ENCODE assay signal across 8 cellular contexts in genomic region chr11:11265994-11266606, GRCh38.
DNase-seq lines count a peak whose midpoint lies in the region; ATAC-seq and TF ChIP-seq lines count a peak whose summit lies in the region.

No MANE protein-coding gene starts in this region.

- POLR2A ChIA-PET in activated CD4-positive, alpha-beta T cell treated with anti-CD3 and anti-CD28 coated beads, Interleukin-2, amount 10 ng/mL, durations not matched to agents 7 days and 5 days (lab: Charles Lee): no interaction called here

- no peaks in the 10 kb centered on the region for H3K9me3 ChIP-seq in uterus

- intact Hi-C loops in uterus (cut with DNase I; ENCODE audit: low total_unique reads): no loop called here

- no peak overlapping the region for H3K4me3 ChIP-seq in uterus

- no peaks in the 10 kb centered on the region for H3K4me1 ChIP-seq in uterus

- ATAC-seq in GM21423 (IDR thresholded peaks at IDR 0.05; ENCODE audit: unreplicated experiment): peak; percentile 45
- ATAC-seq in effector memory CD8-positive, alpha-beta T cell (replicated peaks): peak; percentile 52
- no peak for ATAC-seq in HG03139 (IDR thresholded peaks at IDR 0.05; ENCODE audit: unreplicated experiment)

- no peak overlapping the region for H3K4me3 Mint-ChIP-seq in activated CD4-positive, alpha-beta T cell treated with anti-CD3 and anti-CD28 coated beads, Interleukin-2, amount 10 ng/mL, durations not matched to agents 7 days and 5 days
- H3K4me3 Mint-ChIP-seq in effector memory CD8-positive, alpha-beta T cell: no peak overlapping the region
- H3K4me3 Mint-ChIP-seq in nephron progenitor cell: no peak overlapping the region

- H3K27me3 Mint-ChIP-seq in activated CD4-positive, alpha-beta T cell treated with anti-CD3 and anti-CD28 coated beads, Interleukin-2, amount 10 ng/mL, durations not matched to agents 7 days and 5 days: no peaks in the 10 kb centered on the region
- peaks cover 24 to 60% of the 10 kb centered on the region in 2 donors for H3K27me3 Mint-ChIP-seq in effector memory CD8-positive, alpha-beta T cell
- H3K27me3 Mint-ChIP-seq in nephron progenitor cell (ENCODE audit: low read depth, poor library complexity): peaks cover 10% of the 10 kb centered on the region

- no peaks in the 10 kb centered on the region for H3K27me3 ChIP-seq in uterus

- peak; percentile 17 for DNase-seq in CMK (ENCODE audit: low read depth)
- DNase-seq in NCI-H146 (lab: John Stamatoyannopoulos, UW): peak; percentile 46
- peak; percentile 68 for DNase-seq in activated CD4-positive, alpha-beta T cell treated with anti-CD3 and anti-CD28 coated beads, Interleukin-2, amount 10 ng/mL, durations not matched to agents 7 days and 5 days
- peak; percentile 38 to 49 (median 39) for DNase-seq in effector memory CD8-positive, alpha-beta T cell
- peak; percentile 67 for DNase-seq in nephron progenitor cell
- peak in 1 of 2 donors; percentile 44 for DNase-seq in uterus

- H3K27ac Mint-ChIP-seq in activated CD4-positive, alpha-beta T cell treated with anti-CD3 and anti-CD28 coated beads, Interleukin-2, amount 10 ng/mL, durations not matched to agents 7 days and 5 days: no peak overlapping the region
- H3K27ac Mint-ChIP-seq in effector memory CD8-positive, alpha-beta T cell: no peak overlapping the region
- H3K27ac Mint-ChIP-seq in nephron progenitor cell: no peak overlapping the region

- no peaks in the 10 kb centered on the region for H3K9me3 Mint-ChIP-seq in activated CD4-positive, alpha-beta T cell treated with anti-CD3 and anti-CD28 coated beads, Interleukin-2, amount 10 ng/mL, durations not matched to agents 7 days and 5 days
- H3K9me3 Mint-ChIP-seq in effector memory CD8-positive, alpha-beta T cell: no peaks in the 10 kb centered on the region
- H3K9me3 Mint-ChIP-seq in nephron progenitor cell: no peaks in the 10 kb centered on the region

- TF ChIP-seq CTCF in nephron progenitor cell (IDR thresholded peaks at IDR 0.05): peak; percentile 80
- peak; percentile 43 to 66 (median 50) for TF ChIP-seq CTCF in uterus (IDR thresholded peaks at IDR 0.05)

- no peaks in the 10 kb centered on the region for H3K36me3 Mint-ChIP-seq in activated CD4-positive, alpha-beta T cell treated with anti-CD3 and anti-CD28 coated beads, Interleukin-2, amount 10 ng/mL, durations not matched to agents 7 days and 5 days (ENCODE audit: low read depth)
- no peaks in the 10 kb centered on the region for H3K36me3 Mint-ChIP-seq in effector memory CD8-positive, alpha-beta T cell (ENCODE audit: insufficient read depth)
- no peaks in the 10 kb centered on the region for H3K36me3 Mint-ChIP-seq in nephron progenitor cell (ENCODE audit: low read depth)

- TF ChIP-seq POLR2A in uterus (IDR thresholded peaks at IDR 0.05): no peak

- CTCF ChIA-PET in activated CD4-positive, alpha-beta T cell treated with anti-CD3 and anti-CD28 coated beads, Interleukin-2, amount 10 ng/mL, durations not matched to agents 7 days and 5 days (lab: Charles Lee): interaction anchor here (0.7 to 1.4 kb wide), 4 partner anchors 14 to 336 kb away, joined by 3 to 7 read pairs (median 3); no protein-coding TSS in a partner anchor

- no peak overlapping the region for H3K27ac ChIP-seq in uterus

- H3K36me3 ChIP-seq in uterus: no peaks in the 10 kb centered on the region

- no peaks in the 10 kb centered on the region for H3K4me1 Mint-ChIP-seq in activated CD4-positive, alpha-beta T cell treated with anti-CD3 and anti-CD28 coated beads, Interleukin-2, amount 10 ng/mL, durations not matched to agents 7 days and 5 days
- peaks cover 0 to 2% of the 10 kb centered on the region in 2 donors for H3K4me1 Mint-ChIP-seq in effector memory CD8-positive, alpha-beta T cell (ENCODE audit: low read depth in 2 of 2)
- peaks cover 47% of the 10 kb centered on the region for H3K4me1 Mint-ChIP-seq in nephron progenitor cell
